ENCODE assay signal across 26 cellular contexts in genomic region chr15:89376441-89376840, GRCh38.
"Had no signal": no experiment of that assay in that cellular context is flagged by ENCODE, and none has a peak within 500 bp of the region (broad histone marks: within the 10 kb centered on the region; RNA-seq: fewer than 3 reads in every experiment).

No MANE protein-coding gene starts in this region.

- H3K4me3 ChIP-seq: hepatocyte, left lung, lower lobe of right lung, pancreas, prostate gland, skin epidermis, suprapubic skin, thoracic aorta, tibial artery, upper lobe of right lung had no signal

- DNase-seq: immature natural killer cell; kidney; left colon; left lung; lower lobe of right lung; mammary epithelial cell; mesenchymal stem cell; naive thymus-derived CD8-positive, alpha-beta T cell; nucleus accumbens; pancreas; retina; right cardiac atrium; stimulated activated CD4-positive, alpha-beta T cell treated with anti-CD3 and anti-CD28 coated beads, Interleukin-12 subunit alpha, Interleukin-12 subunit beta, amount 100 ng/mL, for 4 hours; stimulated activated CD4-positive, alpha-beta T cell treated with anti-CD3 and anti-CD28 coated beads, Interleukin-15, amount 100 ng/mL, for 24 hours; stimulated activated CD4-positive, alpha-beta T cell treated with anti-CD3 and anti-CD28 coated beads, Interleukin-4, amount 100 ng/mL, for 24 hours; stimulated activated naive CD4-positive, alpha-beta T cell; tibial artery; trophoblast cell; upper lobe of right lung had no signal

- H3K9me3 ChIP-seq: left lung, lower lobe of right lung, pancreas, prostate gland, suprapubic skin, thoracic aorta, tibial artery, upper lobe of right lung had no signal

- H3K27ac ChIP-seq: hepatocyte, left lung, lower lobe of right lung, pancreas, prostate gland, skin epidermis, suprapubic skin, thoracic aorta, tibial artery, upper lobe of right lung had no signal

- ATAC-seq: left colon; left lung; lower lobe of right lung; naive thymus-derived CD8-positive, alpha-beta T cell; pancreas; right cardiac atrium; sciatic nerve; stimulated activated effector memory CD8-positive, alpha-beta T cell treated with anti-CD3 and anti-CD28 coated beads, Interleukin-12 subunit alpha, Interleukin-12 subunit beta, amount 100 ng/mL, for 72 hours; upper lobe of right lung had no signal

- H3K36me3 ChIP-seq: left lung, lower lobe of right lung, pancreas, prostate gland, suprapubic skin, thoracic aorta, tibial artery, upper lobe of right lung had no signal
